Comparison of ENCODE assay signal across 12 cellular contexts in genomic region chr19:18170714-18171255, GRCh38. TPM values are rescaled to one million over a fixed set of nuclear protein-coding genes. Genes with fewer than 3 reads are reported as not detected.
A peak's percentile ranks its signal among the peaks of the same experiment; 100 is the strongest.
DNase-seq lines count a peak whose midpoint lies in the region; ATAC-seq and TF ChIP-seq lines count a peak whose summit lies in the region.
"Had no signal": no experiment of that assay in that cellular context is flagged by ENCODE, and none has a peak within 500 bp of the region (broad histone marks: within the 10 kb centered on the region; RNA-seq: fewer than 3 reads in every experiment).

No MANE protein-coding gene starts in this region.

- no peak overlapping the region for H2BK5ac ChIP-seq in H9 (ENCODE audit: insufficient read length, low read length)

- no CpG with 5 or more reads among the region's 16 CpGs for WGBS in H9 (ENCODE audit: extremely low coverage, insufficient read length, low lambda C conversion rate)
- WGBS in adrenal gland, 4 donors: 24 to 42% (median 28%) methylated on average over 11 to 16 of the region's 16 CpGs

- H3K4me1 ChIP-seq in BLaER1 (peaks cover 74% of the 10 kb centered on the region), H9 (ENCODE audit: insufficient read depth, low read length) (no peaks in the 10 kb centered on the region; the same call in 1 of the 2 replicates), adrenal gland (replicated peaks in 1 of 2) (peaks cover 21 to 27% of the 10 kb centered on the region in 2 donors), muscle layer of duodenum (ENCODE audit: control insufficient read depth in 1 of 2, insufficient read depth in 2 of 2, low read length in 2 of 2) (peaks cover 3 to 6% of the 10 kb centered on the region in 2 donors)

- H4K20me1 ChIP-seq in BLaER1: no peaks in the 10 kb centered on the region
- no peaks in the 10 kb centered on the region for H4K20me1 ChIP-seq in H9 (ENCODE audit: control insufficient read depth, insufficient read depth, insufficient read length)

- no peak overlapping the region for H2BK120ac ChIP-seq in H9 (ENCODE audit: low read depth, low read length, poor library complexity, severe bottlenecking)

- DNase-seq in H9 (no peak), adrenal gland (peak; percentile 56 to 83 (median 75)), mesenteric fat pad (ENCODE audit: low spot score) (no peak), dedifferentiated amniotic fluid mesenchymal stem cell (ENCODE audit: extremely low spot score) (no peak)
- DNase-seq: central memory CD4-positive, alpha-beta T cell; HCEC 1CT; NCI-H524 had no signal

- H2BK15ac ChIP-seq in H9 (ENCODE audit: low read depth, low read length): no peak overlapping the region

- peaks cover 17% of the 10 kb centered on the region for H3K27me3 Mint-ChIP-seq in H9 (ENCODE audit: low read depth)

- no peak for TF ChIP-seq CTCF in H9 (conservative IDR thresholded peaks at IDR 0.05)
- TF ChIP-seq CTCF in adrenal gland (IDR thresholded peaks at IDR 0.05): peak in 2 of 6 experiments; percentile 3 to 15

- no peaks in the 10 kb centered on the region for H3K27me3 ChIP-seq in BLaER1
- H3K27me3 ChIP-seq in H9 (ENCODE audit: insufficient read depth, low read length): no peaks in the 10 kb centered on the region
- no peaks in the 10 kb centered on the region for H3K27me3 ChIP-seq in adrenal gland
- H3K27me3 ChIP-seq in muscle layer of duodenum (ENCODE audit: low read depth, low read length): no peaks in the 10 kb centered on the region

- no peak overlapping the region for H3K18ac ChIP-seq in H9 (ENCODE audit: insufficient read length, low read depth, low read length)

- H3K23me2 ChIP-seq in H9 (ENCODE audit: insufficient read length, low read depth, low read length, poor library complexity, severe bottlenecking): peaks cover 10% of the 10 kb centered on the region

- H3K4me3 ChIP-seq in BLaER1: no peak overlapping the region
- H3K4me3 ChIP-seq in adrenal gland: peak overlapping the region in 1 of 4 donors; percentile 10
- H3K4me3 ChIP-seq in muscle layer of duodenum (ENCODE audit: low read depth in 1 of 2, low read length in 2 of 2): no peak overlapping the region

- H3K79me1 ChIP-seq in H9 (ENCODE audit: insufficient read depth, low read depth, low read length, poor library complexity, severe bottlenecking): no peaks in the 10 kb centered on the region

- H3K14ac ChIP-seq in H9 (ENCODE audit: insufficient read depth, low read length): no peak overlapping the region; the same call in 1 of the 2 replicates

- H3K27ac ChIP-seq in BLaER1 (peak overlapping the region; percentile 78), H9 (ENCODE audit: insufficient read length, low read depth, low read length) (no peak overlapping the region), adrenal gland (peak overlapping the region; percentile 66 to 97 (median 92)), muscle layer of duodenum (ENCODE audit: low read length) (peak overlapping the region; percentile 31)

- H3K4me1 Mint-ChIP-seq in H9: peaks cover 9 to 18% of the 10 kb centered on the region in 2 experiments

- TF ChIP-seq POLR2A in adrenal gland (IDR thresholded peaks at IDR 0.05): peak; percentile 32 to 46

- H3K9ac ChIP-seq in BLaER1 (peak overlapping the region; percentile 42; the same call in 1 of the 2 replicates), H9 (ENCODE audit: extremely low read depth, insufficient read length, low read length) (no peak overlapping the region)

- H3K4me2 ChIP-seq in BLaER1 (peak overlapping the region; percentile 92), H9 (ENCODE audit: insufficient read depth, insufficient read length, low read length) (no peak overlapping the region)

- peaks cover 33% of the 10 kb centered on the region for H3K36me3 ChIP-seq in BLaER1
- peaks cover 0 to 42% of the 10 kb centered on the region in 2 donors for H3K36me3 ChIP-seq in adrenal gland (replicated peaks in 1 of 2)
- H3K36me3 ChIP-seq in muscle layer of duodenum (ENCODE audit: control insufficient read depth in 1 of 2, insufficient read depth in 2 of 2, low read length in 2 of 2): peaks cover 6 to 32% of the 10 kb centered on the region in 2 donors

- no peak overlapping the region for H4K8ac ChIP-seq in H9 (replicated peaks; ENCODE audit: insufficient read length, low read depth, low read length)

- peaks cover 17 to 51% (median 48%) of the 10 kb centered on the region in 3 experiments for H3K36me3 Mint-ChIP-seq in H9 (ENCODE audit: insufficient read depth in 1 of 3, low read depth in 3 of 3)

- no peak overlapping the region for H2AK5ac ChIP-seq in H9 (ENCODE audit: insufficient read length, low read length)

- no peak overlapping the region for H3K23ac ChIP-seq in H9 (ENCODE audit: insufficient read length, low read depth, low read length)

- H4K5ac ChIP-seq in H9 (ENCODE audit: insufficient read length, low read depth, low read length): no peak overlapping the region

- H3K79me2 ChIP-seq in H9 (ENCODE audit: insufficient read depth, low read length): no peaks in the 10 kb centered on the region

- intact Hi-C loops in adrenal gland (cut with DNase I): no loop called here

- no peak overlapping the region for H3T11ph ChIP-seq in H9 (ENCODE audit: low read length)

- H3K9me3 Mint-ChIP-seq in H9: no peaks in the 10 kb centered on the region

- no peak overlapping the region for H4K91ac ChIP-seq in H9 (ENCODE audit: insufficient read length, low read depth, low read length)

- H2AFZ ChIP-seq in H9 (ENCODE audit: low read length): no peak overlapping the region

- no peak overlapping the region for H3K56ac ChIP-seq in H9 (ENCODE audit: insufficient read length, low read depth, low read length)

- no peak overlapping the region for H2BK12ac ChIP-seq in H9 (ENCODE audit: insufficient read length, low read depth, low read length)

- H3K4ac ChIP-seq in H9 (ENCODE audit: low read depth, low read length): no peak overlapping the region

- peak overlapping the region; percentile 34 to 73 (median 44); a peak in 3 of 7 replicates for H3K27ac Mint-ChIP-seq in H9

- H2BK20ac ChIP-seq in H9 (ENCODE audit: low read depth, low read length, poor library complexity, severe bottlenecking): no peak overlapping the region

- no peak overlapping the region for H3K4me3 Mint-ChIP-seq in H9

- H3K9me3 ChIP-seq in BLaER1 (no peaks in the 10 kb centered on the region), H9 (ENCODE audit: control insufficient read depth, low read depth, low read length) (no peaks in the 10 kb centered on the region), adrenal gland (replicated peaks in 1 of 3) (no peaks in the 10 kb centered on the region), muscle layer of duodenum (ENCODE audit: control insufficient read depth in 1 of 2, low read length in 2 of 2) (no peaks in the 10 kb centered on the region)

- no peak for ATAC-seq in GM21786 (IDR thresholded peaks at IDR 0.05; ENCODE audit: unreplicated experiment)
- no peak for ATAC-seq in HG02840 (IDR thresholded peaks at IDR 0.05; ENCODE audit: low FRiP score, unreplicated experiment)

RNA-seq across cellular contexts. Expression of gene IFI30, which starts 2.8 kb away (rescaled TPM):
- total RNA-seq in H9 (2021) (23.6 and 28.0 TPM in 2 replicates), adrenal gland (100 to 1,000 TPM; 103 to 372 (median 185) TPM), mesenteric fat pad (236 TPM)
- polyA plus RNA-seq in adrenal gland: 100 to 1,000 TPM in 2 of 3 donors, 10 to 100 TPM in 1; 99.2 to 268 (median 158) TPM

RNA-seq across cellular contexts. Expression of gene PIK3R2, which starts 17.8 kb away (rescaled TPM):
- total RNA-seq in H9 (2021): 42.8 and 45.1 TPM in 2 replicates
- total RNA-seq in adrenal gland: 100 to 1,000 TPM in 3 of 8 donors, 10 to 100 TPM in 5; 32.9 to 124 (median 80.4) TPM
- 10 to 100 TPM in 2 of 3 donors, 1 to 10 TPM in 1; 6.7 to 21.0 (median 10.8) TPM for polyA plus RNA-seq in adrenal gland
- total RNA-seq in mesenteric fat pad: 14.8 TPM

RNA-seq across cellular contexts. Expression of gene MPV17L2, which starts 22.2 kb away (rescaled TPM):
- 22.4 and 26.4 TPM in 2 replicates for total RNA-seq in H9 (2021)
- total RNA-seq in adrenal gland: 10 to 100 TPM; 10.3 to 47.4 (median 24.0) TPM
- 10 to 100 TPM; 21.1 to 41.4 (median 40.8) TPM for polyA plus RNA-seq in adrenal gland
- total RNA-seq in mesenteric fat pad: 10.7 TPM

RNA-seq across cellular contexts. Expression of gene RAB3A, which starts 33.1 kb away (rescaled TPM):
- total RNA-seq in H9 (2021) (6.8 and 8.5 TPM in 2 replicates), adrenal gland (10 to 100 TPM in 3 of 8 donors, 1 to 10 TPM in 5; 2.3 to 32.3 (median 6.9) TPM), mesenteric fat pad (3.0 TPM)
- 10 to 100 TPM in 1 of 3 donors, 1 to 10 TPM in 2; 4.0 to 16.6 (median 5.8) TPM for polyA plus RNA-seq in adrenal gland

RNA-seq across cellular contexts. Expression of gene PDE4C, which starts 55.5 kb away (rescaled TPM):
- total RNA-seq in H9 (2021) (1.4 and 1.8 TPM in 2 replicates), adrenal gland (1 to 10 TPM in 2 of 8 donors, under 1 TPM in 6; 0.11 to 1.7 (median 0.42) TPM), mesenteric fat pad (not detected)
- 1 to 10 TPM in 1 of 3 donors, under 1 TPM in 1, not detected in 1; 0.77 to 2.4 TPM for polyA plus RNA-seq in adrenal gland
- total RNA-seq: T-helper 2 cell treated with Interferon-gamma antibody and Interleukin-4, amounts not matched to agents 100 ng/mL and 5 ng/mL, for 36 hours had no signal

Comparison
In these comparisons a context has a peak if more than half of its experiments do, and no peak if none do; other contexts are left out.
1. DNase-seq: peak in adrenal gland (7 of 7); none in H9 (single experiment), mesenteric fat pad (single experiment) and dedifferentiated amniotic fluid mesenchymal stem cell (single experiment).